ENCODE assay signal across 9 cellular contexts in genomic region chr22:20566420-20567260, GRCh38. TPM values are rescaled to one million over a fixed set of nuclear protein-coding genes. Genes with fewer than 3 reads are reported as not detected.
DNase-seq lines count a peak whose midpoint lies in the region; ATAC-seq and TF ChIP-seq lines count a peak whose summit lies in the region.
"Had no signal": no experiment of that assay in that cellular context is flagged by ENCODE, and none has a peak within 500 bp of the region (broad histone marks: within the 10 kb centered on the region; RNA-seq: fewer than 3 reads in every experiment).

No MANE protein-coding gene starts in this region.

- H3K27ac Mint-ChIP-seq in CD14-positive monocyte: peak overlapping the region in 2 of 7 donors; percentile 26 to 68
- H3K27ac Mint-ChIP-seq: dendritic cell treated with granulocyte-macrophage colony-stimulating factor and Interleukin-4, amounts not matched to agents 40 ng/mL and 50 ng/mL, for 4 days had no signal

- DNase-seq in LHCN-M2 (ENCODE audit: low read depth): peak; percentile 74
- peak; percentile 74 for DNase-seq in activated effector memory CD4-positive, alpha-beta T cell treated with Interleukin-2 at 50 U/mL for 16 hours
- peak; percentile 37 for DNase-seq in stimulated activated naive CD4-positive, alpha-beta T cell treated with Interleukin-2 at 50 U/mL for 16 hours (lab: John Stamatoyannopoulos, UW)
- DNase-seq in NCI-H2107 (lab: John Stamatoyannopoulos, UW): no peak
- no peak for DNase-seq in CD14-positive monocyte (ENCODE audit: low spot score)
- no peak for DNase-seq in G401 (ENCODE audit: low spot score)

- H3K36me3 Mint-ChIP-seq in CD14-positive monocyte: peaks cover 79 to 95% of the 10 kb centered on the region in 2 donors

- H3K9me3 Mint-ChIP-seq in CD14-positive monocyte: peaks cover 0 to 2% (median 0%) of the 10 kb centered on the region in 7 donors
- H3K9me3 Mint-ChIP-seq: dendritic cell treated with granulocyte-macrophage colony-stimulating factor and Interleukin-4, amounts not matched to agents 40 ng/mL and 50 ng/mL, for 4 days had no signal

- no peak for TF ChIP-seq CTCF in gastroesophageal sphincter (IDR thresholded peaks at IDR 0.05)
- no peak for TF ChIP-seq CTCF in CD14-positive monocyte (IDR thresholded peaks at IDR 0.05)

- H3K4me3 ChIP-seq in gastroesophageal sphincter: no peak overlapping the region

- in situ Hi-C loops in G401 (cut with HindIII; ENCODE audit: low sequenced_read_pairs): no loop called here

- intact Hi-C loops in CD14-positive monocyte (cut with micrococcal nuclease): no loop called here

- ATAC-seq in gastroesophageal sphincter (no peak), esophagus mucosa (no peak)

- peaks cover 26% of the 10 kb centered on the region for H3K4me1 Mint-ChIP-seq in CD14-positive monocyte

- 46 to 60% methylated on average over 2 to 10 of the region's 14 CpGs for WGBS in gastroesophageal sphincter (ENCODE audit: low coverage in 1 of 2), 2 donors

- no peaks in the 10 kb centered on the region for H3K9me3 ChIP-seq in gastroesophageal sphincter

- no peaks in the 10 kb centered on the region for H3K27me3 Mint-ChIP-seq in CD14-positive monocyte (ENCODE audit: low read depth in 3 of 3)
- H3K27me3 Mint-ChIP-seq: dendritic cell treated with granulocyte-macrophage colony-stimulating factor and Interleukin-4, amounts not matched to agents 40 ng/mL and 50 ng/mL, for 4 days had no signal

- H3K4me3 Mint-ChIP-seq in CD14-positive monocyte: peak overlapping the region in 1 of 2 donors; percentile 16
- H3K4me3 Mint-ChIP-seq: dendritic cell treated with granulocyte-macrophage colony-stimulating factor and Interleukin-4, amounts not matched to agents 40 ng/mL and 50 ng/mL, for 4 days had no signal

- H3K4me1 ChIP-seq in gastroesophageal sphincter: peaks cover 6 to 64% (median 35%) of the 10 kb centered on the region in 3 donors

- no peak for TF ChIP-seq EP300 in gastroesophageal sphincter (IDR thresholded peaks at IDR 0.05)

- peak overlapping the region in 3 of 4 donors; percentile 72 to 83 (median 76) for H3K27ac ChIP-seq in gastroesophageal sphincter

- H3K27me3 ChIP-seq in gastroesophageal sphincter: no peaks in the 10 kb centered on the region

- H3K36me3 ChIP-seq in gastroesophageal sphincter: peaks cover 0 to 86% of the 10 kb centered on the region in 2 donors

- TF ChIP-seq POLR2A in gastroesophageal sphincter (IDR thresholded peaks at IDR 0.05): no peak

RNA-seq across cellular contexts. Expression of gene MED15, which starts 59.2 kb away (rescaled TPM):
- total RNA-seq in LHCN-M2 (2014; rRNA removed) (32.4 and 42.1 TPM in 2 replicates), gastroesophageal sphincter (10 to 100 TPM; 30.6 to 62.3 (median 54.3) TPM), esophagus mucosa (51.7 TPM)
- 78.8 TPM for polyA plus RNA-seq in LHCN-M2 (2012)
- 10 to 100 TPM; 10.0 to 17.8 TPM for polyA plus RNA-seq in CD14-positive monocyte
- 10.5 and 19.0 TPM in 2 replicates for total RNA-seq in G401 (2014; rRNA removed; shearing (Covaris generic))

Comparison
In these comparisons a context has a peak if more than half of its experiments do, and no peak if none do; other contexts are left out.
1. DNase-seq: peak in LHCN-M2 (single experiment), activated effector memory CD4-positive, alpha-beta T cell treated with Interleukin-2 at 50 U/mL for 16 hours (single experiment) and stimulated activated naive CD4-positive, alpha-beta T cell treated with Interleukin-2 at 50 U/mL for 16 hours (single experiment); none in NCI-H2107 (single experiment), CD14-positive monocyte (single experiment) and G401 (single experiment).